Comparison of ENCODE assay signal across 25 cellular contexts in genomic region chr13:77714119-77714755, GRCh38. TPM values are rescaled to one million over a fixed set of nuclear protein-coding genes. Genes with fewer than 3 reads are reported as not detected.
DNase-seq lines count a peak whose midpoint lies in the region; ATAC-seq lines count a peak whose summit lies in the region.
"Had no signal": no experiment of that assay in that cellular context is flagged by ENCODE, and none has a peak within 500 bp of the region (broad histone marks: within the 10 kb centered on the region; RNA-seq: fewer than 3 reads in every experiment).

No MANE protein-coding gene starts in this region.

- no peaks in the 10 kb centered on the region for H3K27me3 Mint-ChIP-seq in activated T-cell treated with anti-CD3 and anti-CD28 coated beads, Interleukin-2, amount 50 U/mL, for 72 hours (ENCODE audit: low read depth)
- H3K27me3 Mint-ChIP-seq in naive thymus-derived CD8-positive, alpha-beta T cell, result no peaks in the 10 kb centered on the region
- H3K27me3 Mint-ChIP-seq: activated CD4-positive, alpha-beta T cell treated with anti-CD3 and anti-CD28 coated beads, Interleukin-2, amount 10 ng/mL, durations not matched to agents 24 days and 14 days; T-helper 17 cell had no signal

- peaks cover 44% of the 10 kb centered on the region for H3K4me1 Mint-ChIP-seq in activated T-cell treated with anti-CD3 and anti-CD28 coated beads, Interleukin-2, amount 50 U/mL, for 72 hours (ENCODE audit: low read depth)
- peaks cover 19 to 70% (median 54%) of the 10 kb centered on the region in 4 donors for H3K4me1 Mint-ChIP-seq in naive thymus-derived CD8-positive, alpha-beta T cell

- ATAC-seq in activated CD4-positive, CD25-positive, alpha-beta regulatory T cell treated with anti-CD3 and anti-CD28 coated beads, Interleukin-2, amount 50 U/mL, for 24 hours, result peak; percentile 41 to 66
- peak; percentile 32 for ATAC-seq in GM19043 (IDR thresholded peaks at IDR 0.05; ENCODE audit: low read depth, unreplicated experiment)
- ATAC-seq in HG02938 (IDR thresholded peaks at IDR 0.05; ENCODE audit: unreplicated experiment), result peak; percentile 49
- peak; percentile 81 to 88 for ATAC-seq in activated T-cell treated with anti-CD3 and anti-CD28 coated beads, Interleukin-2, amount 50 U/mL, for 72 hours (replicated peaks in 1 of 2)
- ATAC-seq in naive thymus-derived CD8-positive, alpha-beta T cell, result no peak
- ATAC-seq: T-helper 17 cell had no signal

- H3K36me3 Mint-ChIP-seq in activated T-cell treated with anti-CD3 and anti-CD28 coated beads, Interleukin-2, amount 50 U/mL, for 72 hours (ENCODE audit: insufficient read depth in 2 of 2), result peaks cover 12 to 19% of the 10 kb centered on the region in 2 donors
- H3K36me3 Mint-ChIP-seq in naive thymus-derived CD8-positive, alpha-beta T cell, result peaks cover 9 to 32% (median 19%) of the 10 kb centered on the region in 3 donors

- no peak overlapping the region for H3K4me3 Mint-ChIP-seq in activated T-cell treated with anti-CD3 and anti-CD28 coated beads, Interleukin-2, amount 50 U/mL, for 72 hours
- peak overlapping the region in 1 of 10 donors; percentile 20 for H3K4me3 Mint-ChIP-seq in naive thymus-derived CD8-positive, alpha-beta T cell
- H3K4me3 Mint-ChIP-seq: activated CD4-positive, alpha-beta T cell treated with anti-CD3 and anti-CD28 coated beads, Interleukin-2, amount 10 ng/mL, durations not matched to agents 24 days and 14 days; CD8-positive, alpha-beta memory T cell; T-helper 17 cell had no signal

- no peak for DNase-seq in activated CD4-positive, CD25-positive, alpha-beta regulatory T cell (lab: John Stamatoyannopoulos, UW)
- peak in 1 of 2 donors; percentile 23 for DNase-seq in activated T-cell treated with anti-CD3 and anti-CD28 coated beads, Interleukin-2, amount 50 U/mL, for 72 hours
- no peak for DNase-seq in AG08396 (ENCODE audit: low spot score)
- no peak for DNase-seq in AG08395 (ENCODE audit: low spot score)
- no peak for DNase-seq in naive thymus-derived CD8-positive, alpha-beta T cell
- DNase-seq: activated CD4-positive, alpha-beta T cell treated with anti-CD3 and anti-CD28 coated beads, Interleukin-2, amount 10 ng/mL, durations not matched to agents 24 days and 14 days; activated CD8-positive, alpha-beta memory T cell treated with anti-CD3 and anti-CD28 coated beads, Interleukin-2, amount 50 U/mL, for 4 hours; activated gamma-delta T cell treated with Interleukin-2 at 50 U/mL for 16 hours; amygdala; CD8-positive, alpha-beta memory T cell; effector memory CD4-positive, alpha-beta T cell; erythroblast; head of caudate nucleus; kidney glomerular epithelial cell; NCI-H1105 treated with DMSO at 0.1 percent for 48 hours; NCI-H2029 treated with DMSO at 0.1 percent for 48 hours; NCI-H226; NCI-H748 treated with DMSO at 0.1 percent for 48 hours; SK-N-SH; T-helper 17 cell; trophoblast cell had no signal

- H3K9me3 Mint-ChIP-seq in activated T-cell treated with anti-CD3 and anti-CD28 coated beads, Interleukin-2, amount 50 U/mL, for 72 hours, result peaks cover 9 to 11% of the 10 kb centered on the region in 2 donors
- H3K9me3 Mint-ChIP-seq in naive thymus-derived CD8-positive, alpha-beta T cell, result peaks cover 5 to 36% (median 20%) of the 10 kb centered on the region in 9 donors

- POLR2A ChIA-PET in naive thymus-derived CD8-positive, alpha-beta T cell (lab: Charles Lee), result no interaction called here

- H3K27ac Mint-ChIP-seq in activated T-cell treated with anti-CD3 and anti-CD28 coated beads, Interleukin-2, amount 50 U/mL, for 72 hours, result no peak overlapping the region
- peak overlapping the region in 2 of 10 donors; percentile 5 to 7 for H3K27ac Mint-ChIP-seq in naive thymus-derived CD8-positive, alpha-beta T cell
- H3K27ac Mint-ChIP-seq: T-helper 17 cell had no signal

RNA-seq across cellular contexts. Expression of gene SLAIN1, which starts 16.8 kb away (rescaled TPM):
- total RNA-seq in activated T-cell treated with anti-CD3 and anti-CD28 coated beads, Interleukin-2, amount 50 U/mL, for 72 hours, result 10 to 100 TPM; 24.6 to 24.8 TPM
- total RNA-seq in naive thymus-derived CD8-positive, alpha-beta T cell, result 10 to 100 TPM; 52.7 to 61.4 TPM
- polyA plus RNA-seq in naive thymus-derived CD8-positive, alpha-beta T cell, result 10 to 100 TPM; 25.8 to 51.7 (median 48.4) TPM
- total RNA-seq: fibroblast of villous mesenchyme had no signal

Comparison
In these comparisons a context has a peak if more than half of its experiments do, and no peak if none do; other contexts are left out.
1. ATAC-seq: peak in activated CD4-positive, CD25-positive, alpha-beta regulatory T cell treated with anti-CD3 and anti-CD28 coated beads, Interleukin-2, amount 50 U/mL, for 24 hours (2 of 2), GM19043 (single experiment), HG02938 (single experiment) and activated T-cell treated with anti-CD3 and anti-CD28 coated beads, Interleukin-2, amount 50 U/mL, for 72 hours (2 of 2); none in naive thymus-derived CD8-positive, alpha-beta T cell (0 of 2).